12 cellular contexts compared by ENCODE assay signal in the genomic region with DNA sequence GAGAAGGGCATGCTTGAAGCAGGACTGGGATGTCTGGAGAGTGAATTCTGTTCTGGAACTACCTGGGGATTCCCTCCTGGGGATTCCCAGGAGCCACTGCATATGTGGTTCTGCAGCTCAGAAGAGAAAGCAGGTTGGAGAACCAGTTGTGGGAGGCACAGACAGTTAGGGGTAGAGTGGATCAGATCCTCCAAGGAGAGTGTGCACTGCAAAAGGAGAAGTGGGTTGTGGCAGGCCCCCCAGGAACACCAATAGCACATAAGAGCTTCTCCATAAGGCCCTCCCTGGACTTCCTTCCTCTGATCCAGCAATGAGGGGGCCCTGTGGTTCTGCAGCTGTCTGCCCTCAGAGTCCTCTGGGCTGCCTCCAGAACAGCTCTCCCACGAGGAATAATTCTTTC.
"Had no signal": no experiment of that assay in that cellular context is flagged by ENCODE, and none has a peak within 500 bp of the region (broad histone marks: within the 10 kb centered on the region; RNA-seq: fewer than 3 reads in every experiment).

No MANE protein-coding gene starts in this region.

- H3K27ac Mint-ChIP-seq: activated CD4-positive, alpha-beta memory T cell treated with anti-CD3 and anti-CD28 coated beads, Interleukin-2, amount 10 ng/mL, durations not matched to agents 7 days and 5 days; activated CD4-positive, alpha-beta T cell treated with anti-CD3 and anti-CD28 coated beads for 36 hours; naive thymus-derived CD8-positive, alpha-beta T cell; stimulated activated memory B cell treated with anti-CD40 and anti-IgM and Interleukin-4, amounts not matched to agents 10 μg/mL and 1 μg/mL and 100 μg/mL, for 72 hours had no signal

- H3K36me3 Mint-ChIP-seq: naive thymus-derived CD8-positive, alpha-beta T cell; stimulated activated memory B cell treated with anti-CD40 and anti-IgM and Interleukin-4, amounts not matched to agents 10 μg/mL and 1 μg/mL and 100 μg/mL, for 72 hours had no signal

- DNase-seq: activated CD4-positive, alpha-beta memory T cell treated with anti-CD3 and anti-CD28 coated beads, Interleukin-2, amount 10 ng/mL, durations not matched to agents 7 days and 5 days; activated CD4-positive, alpha-beta T cell treated with anti-CD3 and anti-CD28 coated beads for 36 hours; activated naive CD4-positive, alpha-beta T cell; foreskin keratinocyte; mucosa of descending colon; naive thymus-derived CD8-positive, alpha-beta T cell; psoas muscle; right lobe of liver; spleen; stimulated activated CD4-positive, alpha-beta T cell treated with anti-CD3 and anti-CD28 coated beads, Interleukin-1b, Interleukin-23, amount 100 ng/mL, for 48 hours; transverse colon had no signal

- H3K4me1 Mint-ChIP-seq: activated CD4-positive, alpha-beta memory T cell treated with anti-CD3 and anti-CD28 coated beads, Interleukin-2, amount 10 ng/mL, durations not matched to agents 7 days and 5 days; activated CD4-positive, alpha-beta T cell treated with anti-CD3 and anti-CD28 coated beads for 36 hours; stimulated activated memory B cell treated with anti-CD40 and anti-IgM and Interleukin-4, amounts not matched to agents 10 μg/mL and 1 μg/mL and 100 μg/mL, for 72 hours had no signal

- H3K9me3 Mint-ChIP-seq: activated CD4-positive, alpha-beta memory T cell treated with anti-CD3 and anti-CD28 coated beads, Interleukin-2, amount 10 ng/mL, durations not matched to agents 7 days and 5 days; naive thymus-derived CD8-positive, alpha-beta T cell; stimulated activated memory B cell treated with anti-CD40 and anti-IgM and Interleukin-4, amounts not matched to agents 10 μg/mL and 1 μg/mL and 100 μg/mL, for 72 hours had no signal

- H3K4me3 Mint-ChIP-seq: activated CD4-positive, alpha-beta memory T cell treated with anti-CD3 and anti-CD28 coated beads, Interleukin-2, amount 10 ng/mL, durations not matched to agents 7 days and 5 days; activated CD4-positive, alpha-beta T cell treated with anti-CD3 and anti-CD28 coated beads for 36 hours; naive thymus-derived CD8-positive, alpha-beta T cell; stimulated activated memory B cell treated with anti-CD40 and anti-IgM and Interleukin-4, amounts not matched to agents 10 μg/mL and 1 μg/mL and 100 μg/mL, for 72 hours had no signal
